Comparison of ENCODE assay signal across 24 cellular contexts in genomic region chr1:119266858-119267257, GRCh38.
DNase-seq lines count a peak whose midpoint lies in the region; ATAC-seq, FAIRE-seq and TF ChIP-seq lines count a peak whose summit lies in the region.
"Had no signal": no experiment of that assay in that cellular context is flagged by ENCODE, and none has a peak within 500 bp of the region (broad histone marks: within the 10 kb centered on the region; RNA-seq: fewer than 3 reads in every experiment).

No MANE protein-coding gene starts in this region.

- no peaks in the 10 kb centered on the region for H3K27me3 ChIP-seq in HepG2 (ENCODE audit: control insufficient read depth in 1 of 2, insufficient read depth in 2 of 2, low read length in 2 of 2)

- CTCF ChIA-PET in HepG2 (lab: Yijun Ruan, JAX; ENCODE audit: low intra/inter-chr PET ratio, low total read pairs), result no interaction called here

- POLR2A ChIA-PET in HepG2 (lab: Yijun Ruan, JAX), result no interaction called here

- no peak for TF ChIP-seq EP300 in HepG2 (IDR thresholded peaks at IDR 0.05; ENCODE audit: low read depth in 2 of 2, low read length in 2 of 2)
- no peak for TF ChIP-seq EP300 in HepG2 (CRISPR knock-in tag; IDR thresholded peaks at IDR 0.05; ENCODE audit: borderline replicate concordance)

- H3K4me3 ChIP-seq in HepG2 (replicated peaks in 1 of 3; ENCODE audit: insufficient read depth in 1 of 3, low read depth in 2 of 3, low read length in 3 of 3), result no peak overlapping the region
- H3K4me3 ChIP-seq: K562 had no signal

- in situ Hi-C loops in HepG2 (cut with HindIII; ENCODE audit: extremely low pct_ligation_motif_present, low pct_unique_long_range_greater_than_20kb), result no loop called here
- in situ Hi-C loops in KBM-7 (cut with MboI; ENCODE audit: low pct_unique_long_range_greater_than_20kb, low sequenced_read_pairs), result no loop called here

- H3K4me2 ChIP-seq in HepG2 (ENCODE audit: low read depth, low read length), result no peak overlapping the region

- BruUV-seq in HepG2 (replicated peaks; lab: Mats Ljungman, UMichigan), result no TSS peak

- no peak for TF ChIP-seq RAD21 in HepG2 (CRISPR knock-in tag; IDR thresholded peaks at IDR 0.05)

- no peak for TF ChIP-seq CTCF in HepG2 (CRISPR knock-in tag; IDR thresholded peaks at IDR 0.05)

- H2AFZ ChIP-seq in HepG2 (ENCODE audit: low read length), result no peak overlapping the region

- H3K9me3 ChIP-seq in HepG2 (ENCODE audit: low read length), result no peaks in the 10 kb centered on the region

- intact Hi-C loops in HepG2 (cut with micrococcal nuclease; ENCODE audit: unreplicated experiment), result no loop called here

- no peaks in the 10 kb centered on the region for H3K4me1 ChIP-seq in HepG2 (ENCODE audit: insufficient read depth, low read length)

- no peak for TF ChIP-seq POLR2A in HepG2 (IDR thresholded peaks at IDR 0.05; ENCODE audit: insufficient read depth in 1 of 2, low read depth in 2 of 2, low read length in 2 of 2)

- DNase-seq in HepG2 (ENCODE audit: low spot score), result no peak
- no peak for DNase-seq in KBM-7
- no peak for DNase-seq in activated effector memory CD4-positive, alpha-beta T cell treated with Interleukin-2 at 50 U/mL for 16 hours
- DNase-seq in hippocampal formation (lab: John Stamatoyannopoulos, UW), result no peak
- DNase-seq: activated CD4-positive, alpha-beta memory T cell treated with anti-CD3 and anti-CD28 coated beads, Interleukin-2, amount 10 ng/mL, durations not matched to agents 7 days and 5 days; activated naive CD8-positive, alpha-beta T cell treated with anti-CD3 and anti-CD28 coated beads, Interleukin-2, amount 10 ng/mL, durations not matched to agents 7 days and 5 days; CD4-positive, CD25-positive, alpha-beta regulatory T cell; central memory CD4-positive, alpha-beta T cell; DMS 273 treated with DMSO at 0.1 percent for 48 hours; kidney; midbrain; naive thymus-derived CD8-positive, alpha-beta T cell; NCI-H146; NCI-H524; NK-92 treated with Interleukin-12 subunit alpha and Interleukin-12 subunit beta, amount 100 ng/mL, for 24 hours; occipital lobe; SHP77 treated with DMSO at 0.1 percent for 48 hours; SW 1271 had no signal

- no peak overlapping the region for H3K27ac ChIP-seq in HepG2 (ENCODE audit: extremely low read length, insufficient read depth, low read length)

- 76% methylated on average over 3 of the region's 3 CpGs for WGBS in HepG2 (ENCODE audit: low lambda C conversion rate)

- no peaks in the 10 kb centered on the region for H3K79me2 ChIP-seq in HepG2 (ENCODE audit: insufficient read depth, low read length)

- H3K36me3 ChIP-seq in HepG2 (replicated peaks in 1 of 2; ENCODE audit: control insufficient read depth in 1 of 2, insufficient read depth in 2 of 2, low read length in 2 of 2), result no peaks in the 10 kb centered on the region

- no peak overlapping the region for H3K9ac ChIP-seq in HepG2 (ENCODE audit: insufficient read depth, low read depth, low read length)

- no peaks in the 10 kb centered on the region for H4K20me1 ChIP-seq in HepG2 (ENCODE audit: insufficient read depth, low read length)

- ATAC-seq in GM18909 (IDR thresholded peaks at IDR 0.05; ENCODE audit: poor library complexity, unreplicated experiment) (peak; percentile 51), GM21717 (IDR thresholded peaks at IDR 0.05; ENCODE audit: unreplicated experiment) (peak; percentile 32), HG02943 (IDR thresholded peaks at IDR 0.05; ENCODE audit: low read depth, unreplicated experiment) (peak; percentile 49), HepG2 (no peak), GM21515 (IDR thresholded peaks at IDR 0.05; ENCODE audit: unreplicated experiment) (no peak)
- ATAC-seq: K562; naive thymus-derived CD8-positive, alpha-beta T cell; Panc1 had no signal

- FAIRE-seq in HepG2 (lab: Jason Lieb, UNC), result no peak
- FAIRE-seq: K562, kidney had no signal

TF ChIP-seq in HepG2, 621 proteins besides CTCF, POLR2A, EP300 and RAD21:
- TF ChIP-seq ATF7 (IDR thresholded peaks at IDR 0.05) (peak; percentile 66), ATF7 (CRISPR knock-in tag; IDR thresholded peaks at IDR 0.05) (no peak), ZNF292 (CRISPR knock-in tag; IDR thresholded peaks at IDR 0.05; ENCODE audit: borderline replicate concordance, low read depth) (no peak), DDIT3 (CRISPR knock-in tag; IDR thresholded peaks at IDR 0.05) (no peak), XBP1 (CRISPR knock-in tag; IDR thresholded peaks at IDR 0.05) (no peak), ZNF644 (CRISPR knock-in tag; IDR thresholded peaks at IDR 0.05; ENCODE audit: low read depth) (no peak)

Comparison
In these comparisons a context has a peak if more than half of its experiments do, and no peak if none do; other contexts are left out.
1. ATAC-seq: peak in GM18909 (single experiment), GM21717 (single experiment) and HG02943 (single experiment); none in HepG2 (single experiment) and GM21515 (single experiment).